ENCODE assay signal across 1 cellular context in genomic region chr1:100075773-100076172, GRCh38.
TF ChIP-seq lines count a peak whose summit lies in the region.

No MANE protein-coding gene starts in this region.

TF ChIP-seq in WTC11, 78 proteins besides CTCF, POLR2A, EP300 and RAD21 (continued from another document):
- no peak for TF ChIP-seq STAT6 (CRISPR knock-in tag; conservative IDR thresholded peaks at IDR 0.05; ENCODE audit: low read depth)
- TF ChIP-seq RELA (CRISPR knock-in tag; IDR thresholded peaks at IDR 0.05; ENCODE audit: borderline replicate concordance), result no peak
- TF ChIP-seq ETV6 (CRISPR knock-in tag; IDR thresholded peaks at IDR 0.05), result no peak
- no peak for TF ChIP-seq ZNF263 (CRISPR knock-in tag; IDR thresholded peaks at IDR 0.05; ENCODE audit: low read depth)
- no peak for TF ChIP-seq E2F1 (CRISPR knock-in tag; IDR thresholded peaks at IDR 0.05)
- TF ChIP-seq NFE2L1 (CRISPR knock-in tag; IDR thresholded peaks at IDR 0.05), result no peak
- no peak for TF ChIP-seq FOXK1 (CRISPR knock-in tag; IDR thresholded peaks at IDR 0.05)
TF ChIP-seq in WTC11: peak in this region for 0.
